Comparison of ENCODE assay signal across 19 cellular contexts in the genomic region with DNA sequence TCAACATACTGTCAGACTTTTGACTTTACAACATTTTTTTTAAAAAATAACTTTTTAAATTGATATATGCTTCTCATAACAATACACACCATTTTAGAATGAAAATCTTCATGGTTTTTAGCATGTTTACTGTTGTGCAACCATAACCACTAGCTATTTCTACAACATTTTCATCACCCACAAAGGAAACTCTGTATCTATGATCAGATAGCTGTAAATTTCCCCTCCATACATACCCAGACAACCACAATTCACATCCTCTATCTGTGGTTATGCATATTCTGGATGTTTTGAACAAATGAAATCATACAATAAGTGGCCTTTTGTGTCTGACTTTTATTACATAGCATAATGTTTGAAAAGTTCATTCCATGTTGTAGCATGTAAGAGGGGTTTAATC.
DNase-seq lines count a peak whose midpoint lies in the region; ATAC-seq, FAIRE-seq and TF ChIP-seq lines count a peak whose summit lies in the region.
"Had no signal": no experiment of that assay in that cellular context is flagged by ENCODE, and none has a peak within 500 bp of the region (broad histone marks: within the 10 kb centered on the region; RNA-seq: fewer than 3 reads in every experiment).

No MANE protein-coding gene starts in this region.

- H4K20me1 ChIP-seq in GM12878 (ENCODE audit: control insufficient read depth, insufficient read depth) = no peaks in the 10 kb centered on the region

- RAD21 ChIA-PET in GM12878 (lab: Charles Lee; ENCODE audit: unreplicated experiment) = no interaction called here

- no peak for TF ChIP-seq POLR2A in GM12878 (IDR thresholded peaks at IDR 0.05; ENCODE audit: low read depth, low read length)

- CTCF ChIA-PET in activated CD8-positive, alpha-beta memory T cell treated with anti-CD3 and anti-CD28 coated beads, Interleukin-2, amount 10 ng/mL, durations not matched to agents 7 days and 5 days (lab: Charles Lee) = no interaction called here
- CTCF ChIA-PET in GM12878 (lab: Yijun Ruan, JAX) = no interaction called here

- intact Hi-C loops in GM12878 (cut with micrococcal nuclease; ENCODE audit: unreplicated experiment) = no loop called here
- intact Hi-C loops in mucosa of descending colon (cut with DNase I, micrococcal nuclease) = no loop called here

- H3K4me3 ChIP-seq in GM12878 = no peak overlapping the region
- H3K4me3 ChIP-seq in mucosa of descending colon = no peak overlapping the region
- H3K4me3 ChIP-seq: cardiac muscle cell, lower lobe of right lung had no signal

- no peak for TF ChIP-seq RAD21 in GM12878 (IDR thresholded peaks at IDR 0.05; ENCODE audit: insufficient read depth, low read depth, low read length)

- H3K9me3 ChIP-seq in GM12878 (replicated peaks; ENCODE audit: control insufficient read depth, insufficient read depth, low read length) (no peaks in the 10 kb centered on the region; the same call in 2 of the 3 replicates), mucosa of descending colon (no peaks in the 10 kb centered on the region)
- H3K9me3 ChIP-seq: lower lobe of right lung had no signal

- peak; percentile 47 for ATAC-seq in activated CD8-positive, alpha-beta memory T cell treated with anti-CD3 and anti-CD28 coated beads, Interleukin-2, amount 10 ng/mL, durations not matched to agents 7 days and 5 days
- ATAC-seq in GM12878 = peak; percentile 74
- peak; percentile 78 for ATAC-seq in stimulated activated effector memory CD8-positive, alpha-beta T cell treated with anti-CD3 and anti-CD28 coated beads, Interleukin-12 subunit alpha, Interleukin-12 subunit beta, amount 100 ng/mL, for 72 hours
- no peak for ATAC-seq in GM21381 (IDR thresholded peaks at IDR 0.05; ENCODE audit: unreplicated experiment)
- no peak for ATAC-seq in mucosa of descending colon
- ATAC-seq: lower lobe of right lung had no signal

- no peaks in the 10 kb centered on the region for H3K36me3 Mint-ChIP-seq in activated CD8-positive, alpha-beta memory T cell treated with anti-CD3 and anti-CD28 coated beads, Interleukin-2, amount 10 ng/mL, durations not matched to agents 7 days and 5 days
- no peaks in the 10 kb centered on the region for H3K36me3 Mint-ChIP-seq in stimulated activated effector memory CD8-positive, alpha-beta T cell treated with anti-CD3 and anti-CD28 coated beads, Interleukin-12 subunit alpha, Interleukin-12 subunit beta, amount 100 ng/mL, for 72 hours
- H3K36me3 Mint-ChIP-seq: CD4-positive, CD25-positive, alpha-beta regulatory T cell had no signal

- no peak overlapping the region for H3K27ac ChIP-seq in GM12878 (ENCODE audit: control insufficient read depth, insufficient read depth)
- H3K27ac ChIP-seq: cardiac muscle cell, lower lobe of right lung had no signal

- H3K36me3 ChIP-seq in GM12878 (ENCODE audit: control insufficient read depth in 2 of 2, insufficient read depth in 2 of 2, low read length in 1 of 2) = no peaks in the 10 kb centered on the region
- H3K36me3 ChIP-seq in mucosa of descending colon (ENCODE audit: low read depth) = no peaks in the 10 kb centered on the region
- H3K36me3 ChIP-seq: cardiac muscle cell, lower lobe of right lung had no signal

- SMC1A ChIA-PET in GM12878 (lab: Charles Lee; ENCODE audit: uncharacterized antibody, unreplicated experiment) = no interaction called here

- no peak overlapping the region for H3K4me3 Mint-ChIP-seq in activated CD8-positive, alpha-beta memory T cell treated with anti-CD3 and anti-CD28 coated beads, Interleukin-2, amount 10 ng/mL, durations not matched to agents 7 days and 5 days
- no peak overlapping the region for H3K4me3 Mint-ChIP-seq in stimulated activated effector memory CD8-positive, alpha-beta T cell treated with anti-CD3 and anti-CD28 coated beads, Interleukin-12 subunit alpha, Interleukin-12 subunit beta, amount 100 ng/mL, for 72 hours
- H3K4me3 Mint-ChIP-seq: CD4-positive, CD25-positive, alpha-beta regulatory T cell; endodermal cell; neural crest cell had no signal

- FAIRE-seq in GM12878 (lab: Jason Lieb, UNC) = no peak
- FAIRE-seq: HTR-8/SVneo, TTC549 had no signal

- peaks cover 2% of the 10 kb centered on the region for H3K4me1 Mint-ChIP-seq in activated CD8-positive, alpha-beta memory T cell treated with anti-CD3 and anti-CD28 coated beads, Interleukin-2, amount 10 ng/mL, durations not matched to agents 7 days and 5 days
- H3K4me1 Mint-ChIP-seq in stimulated activated effector memory CD8-positive, alpha-beta T cell treated with anti-CD3 and anti-CD28 coated beads, Interleukin-12 subunit alpha, Interleukin-12 subunit beta, amount 100 ng/mL, for 72 hours = no peaks in the 10 kb centered on the region
- H3K4me1 Mint-ChIP-seq: CD4-positive, CD25-positive, alpha-beta regulatory T cell; neural crest cell had no signal

- DNase-seq in activated CD8-positive, alpha-beta memory T cell treated with anti-CD3 and anti-CD28 coated beads, Interleukin-2, amount 10 ng/mL, durations not matched to agents 7 days and 5 days = no peak
- no peak for DNase-seq in activated CD8-positive, alpha-beta memory T cell treated with anti-CD3 and anti-CD28 coated beads, Interleukin-2, amount 50 U/mL, for 48 hours
- DNase-seq in NOMO-1 treated with DMSO at 0.1 percent for 48 hours (lab: John Stamatoyannopoulos, UW; ENCODE audit: unreplicated experiment) = peak; percentile 71
- DNase-seq in GM12878 (ENCODE audit: low read depth, low spot score) = no peak
- DNase-seq in stimulated activated effector memory CD8-positive, alpha-beta T cell treated with anti-CD3 and anti-CD28 coated beads, Interleukin-12 subunit alpha, Interleukin-12 subunit beta, amount 100 ng/mL, for 72 hours (ENCODE audit: low spot score in 2 of 2) = no peak
- no peak for DNase-seq in mucosa of descending colon
- DNase-seq in HUDEP-2 (lab: John Stamatoyannopoulos, UW; ENCODE audit: unreplicated experiment in 76 of 76) = no peak
- DNase-seq: activated naive CD4-positive, alpha-beta T cell; CD4-positive, CD25-positive, alpha-beta regulatory T cell; endodermal cell; foreskin fibroblast; lower lobe of right lung; NCI-H1092 treated with DMSO at 0.1 percent for 48 hours; stimulated activated CD4-positive, alpha-beta T cell treated with anti-CD3 and anti-CD28 coated beads, Interleukin-1b, Interleukin-23, amount 100 ng/mL, for 48 hours had no signal

- no peaks in the 10 kb centered on the region for H3K79me2 ChIP-seq in GM12878 (ENCODE audit: control insufficient read depth, insufficient read depth, low read length)

- TF ChIP-seq CTCF in GM12878 (IDR thresholded peaks at IDR 0.05 in 2 of 3, conservative IDR thresholded peaks at IDR 0.05 in 1 of 3; ENCODE audit: control insufficient read depth in 2 of 3, extremely low read depth in 1 of 3, insufficient read depth in 1 of 3, low read depth in 3 of 3, low read length in 3 of 3) (no peak), mucosa of descending colon (IDR thresholded peaks at IDR 0.05) (no peak)

- H3K4me2 ChIP-seq in GM12878 (ENCODE audit: control insufficient read depth, insufficient read depth) = no peak overlapping the region

- H3K27ac Mint-ChIP-seq in activated CD8-positive, alpha-beta memory T cell treated with anti-CD3 and anti-CD28 coated beads, Interleukin-2, amount 10 ng/mL, durations not matched to agents 7 days and 5 days = no peak overlapping the region
- H3K27ac Mint-ChIP-seq in stimulated activated effector memory CD8-positive, alpha-beta T cell treated with anti-CD3 and anti-CD28 coated beads, Interleukin-12 subunit alpha, Interleukin-12 subunit beta, amount 100 ng/mL, for 72 hours = no peak overlapping the region
- H3K27ac Mint-ChIP-seq: CD4-positive, CD25-positive, alpha-beta regulatory T cell; endodermal cell had no signal

- TF ChIP-seq EP300 in GM12878 (IDR thresholded peaks at IDR 0.05; ENCODE audit: borderline replicate concordance in 1 of 2, control insufficient read depth in 1 of 2, low read depth in 2 of 2, low read length in 2 of 2) = no peak

- no peaks in the 10 kb centered on the region for H3K27me3 ChIP-seq in GM12878 (replicated peaks in 1 of 2; ENCODE audit: control insufficient read depth in 2 of 2, insufficient read depth in 2 of 2, low read length in 1 of 2)
- H3K27me3 ChIP-seq: cardiac muscle cell had no signal

- POLR2A ChIA-PET in GM12878 (lab: Charles Lee) = no interaction called here

- no peak overlapping the region for H2AFZ ChIP-seq in GM12878 (ENCODE audit: control insufficient read depth, low read depth, low read length)

- no peaks in the 10 kb centered on the region for H3K27me3 Mint-ChIP-seq in activated CD8-positive, alpha-beta memory T cell treated with anti-CD3 and anti-CD28 coated beads, Interleukin-2, amount 10 ng/mL, durations not matched to agents 7 days and 5 days
- H3K27me3 Mint-ChIP-seq: CD4-positive, CD25-positive, alpha-beta regulatory T cell had no signal

- in situ Hi-C loops in GM12878 (cut with MboI) = no loop called here

- no TSS peak for BruUV-seq in GM12878 (replicated peaks; lab: Mats Ljungman, UMichigan)

- H3K9me3 Mint-ChIP-seq in activated CD8-positive, alpha-beta memory T cell treated with anti-CD3 and anti-CD28 coated beads, Interleukin-2, amount 10 ng/mL, durations not matched to agents 7 days and 5 days (ENCODE audit: low read depth) = peaks cover 2% of the 10 kb centered on the region
- H3K9me3 Mint-ChIP-seq in stimulated activated effector memory CD8-positive, alpha-beta T cell treated with anti-CD3 and anti-CD28 coated beads, Interleukin-12 subunit alpha, Interleukin-12 subunit beta, amount 100 ng/mL, for 72 hours = peaks cover 6% of the 10 kb centered on the region
- H3K9me3 Mint-ChIP-seq: endodermal cell had no signal

- H3K4me1 ChIP-seq in GM12878 (ENCODE audit: control insufficient read depth, insufficient read depth, low read length) = no peaks in the 10 kb centered on the region
- no peaks in the 10 kb centered on the region for H3K4me1 ChIP-seq in mucosa of descending colon (ENCODE audit: low read depth)
- H3K4me1 ChIP-seq: lower lobe of right lung had no signal

- H3K9ac ChIP-seq in GM12878 (ENCODE audit: control insufficient read depth, insufficient read depth, low read length) = no peak overlapping the region

TF ChIP-seq in GM12878, 131 proteins besides CTCF, POLR2A, EP300 and RAD21:
- no peak for TF ChIP-seq ZNF207 (IDR thresholded peaks at IDR 0.05; ENCODE audit: borderline replicate concordance)
- TF ChIP-seq RUNX3 (IDR thresholded peaks at IDR 0.05; ENCODE audit: low read length) = peak; percentile 72
TF ChIP-seq in GM12878: peak in this region for 1.

Comparison
In these comparisons a context has a peak if more than half of its experiments do, and no peak if none do; other contexts are left out.
1. ATAC-seq: peak in activated CD8-positive, alpha-beta memory T cell treated with anti-CD3 and anti-CD28 coated beads, Interleukin-2, amount 10 ng/mL, durations not matched to agents 7 days and 5 days (single experiment), GM12878 (single experiment) and stimulated activated effector memory CD8-positive, alpha-beta T cell treated with anti-CD3 and anti-CD28 coated beads, Interleukin-12 subunit alpha, Interleukin-12 subunit beta, amount 100 ng/mL, for 72 hours (single experiment); none in GM21381 (single experiment) and mucosa of descending colon (single experiment).